ENCODE assay signal across 14 cellular contexts in the genomic region with DNA sequence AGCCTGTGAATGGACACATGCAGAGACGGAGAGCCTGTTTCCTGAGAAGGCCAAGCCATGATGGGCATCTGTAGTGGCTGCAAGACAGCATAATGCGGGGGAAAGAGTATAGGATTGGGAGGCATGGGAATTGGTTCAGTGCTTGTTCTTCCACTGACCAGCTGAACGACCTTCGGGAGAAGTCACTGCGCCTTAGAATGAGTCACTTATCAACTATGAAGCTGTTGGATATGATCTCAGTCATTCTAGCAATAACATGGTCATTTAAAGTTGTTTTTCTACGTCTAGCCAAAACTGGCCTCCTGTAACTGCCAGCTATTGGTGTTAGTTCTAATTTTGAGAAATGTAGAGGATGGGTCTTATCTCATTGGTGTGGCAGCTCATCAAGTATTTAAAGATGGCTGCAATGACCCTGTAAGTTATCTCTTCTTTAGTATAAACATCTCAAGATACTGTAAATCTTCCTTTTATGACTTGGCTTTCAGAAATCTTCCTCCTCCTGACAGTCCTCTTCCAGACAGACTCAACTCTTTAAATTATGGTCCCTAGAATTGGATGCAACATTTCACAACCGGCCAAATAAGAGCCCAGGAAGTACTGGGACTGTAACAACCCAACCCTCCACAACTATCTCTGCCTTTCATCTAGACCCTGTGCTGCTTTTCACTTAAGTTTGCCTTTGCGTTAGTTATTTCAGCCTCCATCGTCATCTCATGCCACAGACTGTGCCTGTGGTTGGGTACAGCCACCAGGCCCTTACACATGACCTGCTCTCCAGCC.
DNase-seq lines count a peak whose midpoint lies in the region; ATAC-seq and TF ChIP-seq lines count a peak whose summit lies in the region.
"Had no signal": no experiment of that assay in that cellular context is flagged by ENCODE, and none has a peak within 500 bp of the region (broad histone marks: within the 10 kb centered on the region; RNA-seq: fewer than 3 reads in every experiment).

No MANE protein-coding gene starts in this region.

- no peak overlapping the region for H3K4me3 Mint-ChIP-seq in endothelial cell (ENCODE audit: unreplicated experiment)

- H3K36me3 ChIP-seq in thoracic aorta, result no peaks in the 10 kb centered on the region
- H3K36me3 ChIP-seq: HAP-1 had no signal

- no peaks in the 10 kb centered on the region for H3K36me3 Mint-ChIP-seq in endothelial cell (ENCODE audit: low read depth, unreplicated experiment)

- H3K9me3 ChIP-seq in thoracic aorta, result no peaks in the 10 kb centered on the region
- H3K9me3 ChIP-seq: HAP-1 had no signal

- peak overlapping the region; percentile 88 to 90 for H3K27ac ChIP-seq in thoracic aorta

- DNase-seq in HS-27A (ENCODE audit: low read depth) (peak; percentile 61), cardiac fibroblast (ENCODE audit: low read depth in 2 of 2) (peak; percentile 58 to 88), iris pigment epithelial cell (ENCODE audit: low read depth) (peak; percentile 84), thoracic aorta (ENCODE audit: low spot score) (no peak), endothelial cell (ENCODE audit: low spot score) (no peak)
- no peak for DNase-seq in stimulated activated CD4-positive, alpha-beta T cell treated with anti-CD3 and anti-CD28 coated beads, Interleukin-4, amount 100 ng/mL, for 4 hours
- no peak for DNase-seq in stimulated activated CD4-positive, alpha-beta T cell treated with anti-CD3 and anti-CD28 coated beads, Interleukin-4, amount 100 ng/mL, for 1 hour
- DNase-seq: activated CD4-positive, CD25-positive, alpha-beta regulatory T cell; activated gamma-delta T cell; effector CD4-positive, alpha-beta T cell; NCI-H1417 treated with DMSO at 0.1 percent for 48 hours; stimulated activated CD8-positive, alpha-beta memory T cell treated with anti-CD3 and anti-CD28 coated beads, Interleukin-4, amount 100 ng/mL, for 48 hours had no signal

- H3K27ac Mint-ChIP-seq in endothelial cell (ENCODE audit: unreplicated experiment), result no peak overlapping the region

- H3K4me1 ChIP-seq in thoracic aorta (ENCODE audit: control insufficient read depth in 1 of 2, low read depth in 2 of 2), result peaks cover 32 to 58% of the 10 kb centered on the region in 2 donors
- H3K4me1 ChIP-seq: HAP-1 had no signal

- H3K27me3 Mint-ChIP-seq in endothelial cell (ENCODE audit: unreplicated experiment), result peaks cover 4% of the 10 kb centered on the region

- no peak for TF ChIP-seq CTCF in cardiac fibroblast (IDR thresholded peaks at IDR 0.05; ENCODE audit: low read depth, low read length)
- TF ChIP-seq CTCF in thoracic aorta (IDR thresholded peaks at IDR 0.05), result no peak
- no peak for TF ChIP-seq CTCF in endothelial cell (IDR thresholded peaks at IDR 0.05; ENCODE audit: unreplicated experiment)

- ATAC-seq in thoracic aorta (ENCODE audit: insufficient number of reproducible peaks, low FRiP score, low read depth) (peak; percentile 68), GM21515 (IDR thresholded peaks at IDR 0.05; ENCODE audit: unreplicated experiment) (no peak)

- no peaks in the 10 kb centered on the region for H3K4me1 Mint-ChIP-seq in endothelial cell (ENCODE audit: unreplicated experiment)

- H3K27me3 ChIP-seq in thoracic aorta (replicated peaks; ENCODE audit: insufficient read depth), result no peaks in the 10 kb centered on the region

- H3K4me3 ChIP-seq in cardiac fibroblast (replicated peaks in 1 of 2; ENCODE audit: low read depth in 2 of 2, low read length in 2 of 2) (no peak overlapping the region), thoracic aorta (no peak overlapping the region)
- H3K4me3 ChIP-seq: HAP-1 had no signal

- no peaks in the 10 kb centered on the region for H3K9me3 Mint-ChIP-seq in endothelial cell (ENCODE audit: unreplicated experiment)

Comparison
In these comparisons a context has a peak if more than half of its experiments do, and no peak if none do; other contexts are left out.
1. DNase-seq: peak in HS-27A (single experiment), cardiac fibroblast (2 of 2) and iris pigment epithelial cell (single experiment); none in thoracic aorta (single experiment), stimulated activated CD4-positive, alpha-beta T cell treated with anti-CD3 and anti-CD28 coated beads, Interleukin-4, amount 100 ng/mL, for 4 hours (0 of 2), endothelial cell (single experiment) and stimulated activated CD4-positive, alpha-beta T cell treated with anti-CD3 and anti-CD28 coated beads, Interleukin-4, amount 100 ng/mL, for 1 hour (single experiment).